12 cellular contexts compared by ENCODE assay signal in the genomic region with DNA sequence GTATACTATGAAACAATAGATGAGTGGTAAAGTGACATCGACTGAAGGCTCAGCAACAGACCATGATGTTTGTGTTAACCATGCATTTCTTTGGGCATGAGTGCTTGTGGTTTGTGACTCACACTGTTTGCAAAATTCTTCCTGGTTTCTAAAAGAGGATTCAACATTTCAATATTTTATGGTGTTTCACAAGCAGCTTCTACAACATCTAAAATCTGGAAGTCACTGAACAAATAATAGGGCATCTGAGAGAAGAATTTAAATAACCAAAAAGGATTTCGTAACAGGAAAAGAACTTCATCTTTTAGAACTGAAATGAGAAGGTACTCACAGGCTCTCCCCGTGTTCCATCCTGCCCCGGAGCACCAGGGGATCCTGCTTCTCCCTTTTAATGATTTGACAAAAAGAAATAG.
DNase-seq lines count a peak whose midpoint lies in the region; TF ChIP-seq lines count a peak whose summit lies in the region.
"Had no signal": no experiment of that assay in that cellular context is flagged by ENCODE, and none has a peak within 500 bp of the region (broad histone marks: within the 10 kb centered on the region; RNA-seq: fewer than 3 reads in every experiment).

No MANE protein-coding gene starts in this region.

- H3K9me3 ChIP-seq in PC-9 (ENCODE audit: insufficient read depth, low read depth) = peaks cover 11% of the 10 kb centered on the region; the same call in 1 of the 2 replicates
- H3K9me3 ChIP-seq in CD4-positive, alpha-beta memory T cell (ENCODE audit: control insufficient read depth in 1 of 2, low read length in 2 of 2) = no peaks in the 10 kb centered on the region

- H3K36me3 ChIP-seq in PC-9 (ENCODE audit: low read depth) = no peaks in the 10 kb centered on the region
- no peaks in the 10 kb centered on the region for H3K36me3 ChIP-seq in CD4-positive, alpha-beta memory T cell (ENCODE audit: insufficient read depth, low read length)

- H3K4me3 ChIP-seq in PC-9 = no peak overlapping the region
- no peak overlapping the region for H3K4me3 ChIP-seq in CD4-positive, alpha-beta memory T cell (ENCODE audit: low read length in 2 of 2)

- CTCF ChIA-PET in PC-9 (lab: Charles Lee) = no interaction called here
- CTCF ChIA-PET in CD4-positive, alpha-beta memory T cell (lab: Charles Lee; ENCODE audit: partially characterized antibody) = no interaction called here

- TF ChIP-seq CTCF in PC-9 (conservative IDR thresholded peaks at IDR 0.05) (no peak), GM20000 (IDR thresholded peaks at IDR 0.05; ENCODE audit: extremely low read depth, missing control alignments) (no peak)

- H3K4me1 ChIP-seq in PC-9 (replicated peaks; ENCODE audit: insufficient read depth) = peaks cover 14% of the 10 kb centered on the region
- no peaks in the 10 kb centered on the region for H3K4me1 ChIP-seq in CD4-positive, alpha-beta memory T cell (ENCODE audit: insufficient read depth, low read length)

- no peaks in the 10 kb centered on the region for H3K4me1 Mint-ChIP-seq in CD4-positive, alpha-beta memory T cell

- H3K79me2 ChIP-seq in PC-9 (ENCODE audit: low read depth) = no peaks in the 10 kb centered on the region

- H3K27ac Mint-ChIP-seq in CD4-positive, alpha-beta memory T cell = no peak overlapping the region

- DNase-seq in NCI-H2107 treated with DMSO at 0.1 percent for 48 hours (lab: John Stamatoyannopoulos, UW; ENCODE audit: unreplicated experiment) (peak; percentile 57), NCI-H2107 (lab: John Stamatoyannopoulos, UW) (no peak), PC-9 (peak; percentile 37 to 89), epithelial cell of prostate (ENCODE audit: low read depth, low spot score) (peak; percentile 92), smooth muscle cell of the brain vasculature (ENCODE audit: low read depth, low spot score) (peak; percentile 65), medulla oblongata (ENCODE audit: extremely low spot score) (no peak), GM20000 (ENCODE audit: low spot score) (no peak)
- no peak for DNase-seq in CD4-positive, alpha-beta memory T cell
- DNase-seq: activated T-cell treated with anti-CD3 and anti-CD28 coated beads, Interleukin-2, amount 50 U/mL, for 1 hour; erythroblast; stimulated activated naive CD8-positive, alpha-beta T cell treated with anti-CD3 and anti-CD28 coated beads, Interleukin-15, Interleukin-2, amounts not matched to agents 100 U/mL and 50 U/mL, for 24 hours had no signal

- no TSS peak for BruUV-seq in PC-9 (replicated peaks; lab: Mats Ljungman, UMichigan)

- POLR2A ChIA-PET in PC-9 (lab: Charles Lee; ENCODE audit: unreplicated experiment) = no interaction called here
- POLR2A ChIA-PET in CD4-positive, alpha-beta memory T cell (lab: Charles Lee; ENCODE audit: partially characterized antibody) = no interaction called here

- H3K9me3 Mint-ChIP-seq in CD4-positive, alpha-beta memory T cell = peaks cover 0 to 19% (median 7%) of the 10 kb centered on the region in 8 donors

- H3K36me3 Mint-ChIP-seq in CD4-positive, alpha-beta memory T cell = no peaks in the 10 kb centered on the region

- no peaks in the 10 kb centered on the region for H3K27me3 Mint-ChIP-seq in CD4-positive, alpha-beta memory T cell

- no peaks in the 10 kb centered on the region for H3K9me2 ChIP-seq in PC-9 (ENCODE audit: insufficient read depth)

- intact Hi-C loops in PC-9 (cut with micrococcal nuclease; ENCODE audit: unreplicated experiment) = loop anchor here (1.0 to 10.0 kb wide), 3 partner anchors 10 to 144 kb away; partner anchors contain the start of gene COL21A1
- intact Hi-C loops in CD4-positive, alpha-beta memory T cell (cut with micrococcal nuclease) = no loop called here

- no peak overlapping the region for H3K4me2 ChIP-seq in PC-9

- H3K27me3 ChIP-seq in PC-9 (ENCODE audit: insufficient read depth, low read depth) = no peaks in the 10 kb centered on the region
- H3K27me3 ChIP-seq in CD4-positive, alpha-beta memory T cell (ENCODE audit: insufficient read depth, low read length) = no peaks in the 10 kb centered on the region

- no peaks in the 10 kb centered on the region for H4K20me1 ChIP-seq in PC-9 (ENCODE audit: insufficient read depth)

- no peak overlapping the region for H3K4me3 Mint-ChIP-seq in CD4-positive, alpha-beta memory T cell

- peaks cover 23% of the 10 kb centered on the region for H3F3A ChIP-seq in PC-9 (ENCODE audit: insufficient read depth, low read depth)

- H3K27ac ChIP-seq in PC-9 (peak overlapping the region; percentile 61), epithelial cell of prostate (peak overlapping the region; percentile 44)
- H3K27ac ChIP-seq in CD4-positive, alpha-beta memory T cell (ENCODE audit: low read depth, low read length) = no peak overlapping the region
- H3K27ac ChIP-seq: 22Rv1 had no signal

- H2AFZ ChIP-seq in PC-9 = no peak overlapping the region

Comparison
In these comparisons a context has a peak if more than half of its experiments do, and no peak if none do; other contexts are left out.
1. DNase-seq: peak in NCI-H2107 treated with DMSO at 0.1 percent for 48 hours (single experiment), PC-9 (2 of 2), epithelial cell of prostate (single experiment) and smooth muscle cell of the brain vasculature (single experiment); none in NCI-H2107 (single experiment), medulla oblongata (single experiment), GM20000 (single experiment) and CD4-positive, alpha-beta memory T cell (0 of 5).